16 cellular contexts compared by ENCODE assay signal in genomic region chr4:32700838-32701237, GRCh38.
DNase-seq lines count a peak whose midpoint lies in the region; ATAC-seq and TF ChIP-seq lines count a peak whose summit lies in the region.
"Had no signal": no experiment of that assay in that cellular context is flagged by ENCODE, and none has a peak within 500 bp of the region (broad histone marks: within the 10 kb centered on the region; RNA-seq: fewer than 3 reads in every experiment).

No MANE protein-coding gene starts in this region.

- TF ChIP-seq CTCF in HCT116 (IDR thresholded peaks at IDR 0.05 in 2 of 3, conservative IDR thresholded peaks at IDR 0.05 in 1 of 3; ENCODE audit: borderline replicate concordance in 1 of 3, insufficient read depth in 1 of 3, low read depth in 2 of 3, low read length in 2 of 3): no peak
- TF ChIP-seq CTCF in colonic mucosa (IDR thresholded peaks at IDR 0.05): no peak
- TF ChIP-seq CTCF in mucosa of descending colon (IDR thresholded peaks at IDR 0.05): no peak
- no peak for TF ChIP-seq CTCF in left lung (IDR thresholded peaks at IDR 0.05)
- no peak for TF ChIP-seq CTCF in Calu3 (IDR thresholded peaks at IDR 0.05; ENCODE audit: unreplicated experiment)

- intact Hi-C loops in HCT116 (cut with micrococcal nuclease) (no loop called here), colonic mucosa (cut with DNase I) (no loop called here), mucosa of descending colon (cut with DNase I, micrococcal nuclease) (no loop called here), left lung (cut with DNase I) (no loop called here), Calu3 (cut with micrococcal nuclease; ENCODE audit: unreplicated experiment) (no loop called here)

- no peaks in the 10 kb centered on the region for H3K36me3 Mint-ChIP-seq in Calu3 (ENCODE audit: insufficient read depth, unreplicated experiment)
- H3K36me3 Mint-ChIP-seq: CD4-positive, alpha-beta memory T cell had no signal

- no peaks in the 10 kb centered on the region for H3K27me3 Mint-ChIP-seq in Calu3 (ENCODE audit: unreplicated experiment)
- H3K27me3 Mint-ChIP-seq: CD4-positive, alpha-beta memory T cell had no signal

- CTCF ChIA-PET in HCT116 (lab: Charles Lee) (interaction anchor here (0.7 kb wide), 1 partner anchor 16 kb away, joined by 3 read pairs; no protein-coding TSS in a partner anchor), Calu3 (lab: Charles Lee) (no interaction called here)

- H3K27ac Mint-ChIP-seq in Calu3 (ENCODE audit: unreplicated experiment): no peak overlapping the region

- H3K4me1 Mint-ChIP-seq in Calu3 (ENCODE audit: low read depth, unreplicated experiment): no peaks in the 10 kb centered on the region
- H3K4me1 Mint-ChIP-seq: CD4-positive, alpha-beta memory T cell had no signal

- POLR2A ChIA-PET in HCT116 (lab: Charles Lee): no interaction called here

- H3K79me2 ChIP-seq in HCT116 (ENCODE audit: insufficient read depth, low read length): no peaks in the 10 kb centered on the region

- BruUV-seq in HCT116 (replicated peaks; lab: Mats Ljungman, UMichigan) (no TSS peak), Calu3 (replicated peaks; lab: Mats Ljungman, UMichigan) (no TSS peak)

- H3K9me3 ChIP-seq in HCT116 (ENCODE audit: control insufficient read depth in 1 of 2, insufficient read depth in 1 of 2, low read depth in 1 of 2, low read length in 2 of 2) (no peaks in the 10 kb centered on the region), colonic mucosa (no peaks in the 10 kb centered on the region), mucosa of descending colon (no peaks in the 10 kb centered on the region), left lung (no peaks in the 10 kb centered on the region)
- H3K9me3 ChIP-seq: Caco-2 had no signal

- H3K36me3 ChIP-seq in HCT116 (ENCODE audit: control insufficient read depth in 1 of 2, insufficient read depth in 2 of 2, low read length in 2 of 2): no peaks in the 10 kb centered on the region
- H3K36me3 ChIP-seq in colonic mucosa: no peaks in the 10 kb centered on the region
- H3K36me3 ChIP-seq in mucosa of descending colon (ENCODE audit: low read depth): no peaks in the 10 kb centered on the region
- H3K36me3 ChIP-seq in left lung: no peaks in the 10 kb centered on the region

- H3K9me2 ChIP-seq in HCT116 (ENCODE audit: insufficient read depth): no peaks in the 10 kb centered on the region

- H3K4me1 ChIP-seq in HCT116 (ENCODE audit: control insufficient read depth in 1 of 2, insufficient read depth in 2 of 2, low read length in 2 of 2): no peaks in the 10 kb centered on the region
- H3K4me1 ChIP-seq in colonic mucosa: no peaks in the 10 kb centered on the region
- no peaks in the 10 kb centered on the region for H3K4me1 ChIP-seq in mucosa of descending colon (ENCODE audit: low read depth)
- no peaks in the 10 kb centered on the region for H3K4me1 ChIP-seq in left lung

- no peaks in the 10 kb centered on the region for H3K9me3 Mint-ChIP-seq in Calu3 (ENCODE audit: low read depth, unreplicated experiment)

- ATAC-seq in HCT116: no peak
- peak; percentile 76 for ATAC-seq in mucosa of descending colon
- no peak for ATAC-seq in left lung

- H3K27ac ChIP-seq in HCT116 (ENCODE audit: low read depth, low read length): no peak overlapping the region
- H3K27ac ChIP-seq in colonic mucosa: no peak overlapping the region
- H3K27ac ChIP-seq in left lung: no peak overlapping the region

- no peak overlapping the region for H3K4me2 ChIP-seq in HCT116 (ENCODE audit: low read length)

- RAD21 ChIA-PET in HCT116 (lab: Charles Lee; ENCODE audit: low non-redundant PET in 1 of 2, low total read pairs in 2 of 2, uncharacterized antibody in 2 of 2, unreplicated experiment in 2 of 2): no interaction called here

- peak overlapping the region; percentile 8 for H2AFZ ChIP-seq in HCT116 (ENCODE audit: low read depth, low read length, poor library complexity, severe bottlenecking)

- no peak for TF ChIP-seq RAD21 in HCT116 (IDR thresholded peaks at IDR 0.05; ENCODE audit: low read depth)

- peak; percentile 1 for DNase-seq in NCI-H748 (lab: John Stamatoyannopoulos, UW; ENCODE audit: unreplicated experiment)
- DNase-seq in NCI-H748 treated with DMSO at 0.1 percent for 48 hours (lab: John Stamatoyannopoulos, UW): no peak
- no peak for DNase-seq in HCT116 (ENCODE audit: low read depth, low spot score)
- peak; percentile 18 for DNase-seq in colonic mucosa
- DNase-seq in mucosa of descending colon: no peak
- no peak for DNase-seq in left lung
- no peak for DNase-seq in Calu3
- no peak for DNase-seq in NCI-H2081 treated with DMSO at 0.1 percent for 48 hours (lab: John Stamatoyannopoulos, UW)
- DNase-seq: 8988T; C1 segment of cervical spinal cord; Caco-2; CD4-positive, alpha-beta memory T cell; DMS 273 treated with DMSO at 0.1 percent for 48 hours; DND-41; H7; HCEC 1CT had no signal

- H3K4me3 Mint-ChIP-seq in Calu3 (ENCODE audit: low read depth, unreplicated experiment): no peak overlapping the region
- H3K4me3 Mint-ChIP-seq: CD4-positive, alpha-beta memory T cell had no signal

- H3K9ac ChIP-seq in HCT116 (ENCODE audit: low read length) (no peak overlapping the region), colonic mucosa (ENCODE audit: low read depth in 2 of 2, low read length in 2 of 2) (no peak overlapping the region)

- H3K27me3 ChIP-seq in HCT116 (ENCODE audit: insufficient read depth, low read length): no peaks in the 10 kb centered on the region
- H3K27me3 ChIP-seq in colonic mucosa: no peaks in the 10 kb centered on the region
- H3K27me3 ChIP-seq in left lung: no peaks in the 10 kb centered on the region

- no peak for TF ChIP-seq POLR2A in HCT116 (IDR thresholded peaks at IDR 0.05; ENCODE audit: borderline replicate concordance, extremely low read depth, insufficient read depth, insufficient read length)

- no peaks in the 10 kb centered on the region for H4K20me1 ChIP-seq in HCT116 (ENCODE audit: insufficient read depth)

- H3K4me3 ChIP-seq in HCT116 (replicated peaks in 1 of 2; ENCODE audit: low read depth in 1 of 2, low read length in 2 of 2): no peak overlapping the region
- H3K4me3 ChIP-seq in colonic mucosa: no peak overlapping the region
- no peak overlapping the region for H3K4me3 ChIP-seq in mucosa of descending colon
- H3K4me3 ChIP-seq in left lung: no peak overlapping the region

TF ChIP-seq in HCT116, 20 proteins besides CTCF, POLR2A, EP300 and RAD21:
- no peak for TF ChIP-seq YY1 (IDR thresholded peaks at IDR 0.05; ENCODE audit: extremely low read depth, insufficient replicate concordance, low read depth, low read length)
- no peak for TF ChIP-seq MAX (IDR thresholded peaks at IDR 0.05)
- no peak for TF ChIP-seq EZH2 (IDR thresholded peaks at IDR 0.05)
- no peak for TF ChIP-seq SRF (IDR thresholded peaks at IDR 0.05; ENCODE audit: low read depth)
- TF ChIP-seq ZNF274 (IDR thresholded peaks at IDR 0.05; ENCODE audit: low read depth, low read length): no peak
- no peak for TF ChIP-seq ELF1 (IDR thresholded peaks at IDR 0.05; ENCODE audit: borderline replicate concordance, low read depth)
- no peak for TF ChIP-seq CEBPB (IDR thresholded peaks at IDR 0.05; ENCODE audit: low read depth)
- TF ChIP-seq ZBTB33 (IDR thresholded peaks at IDR 0.05; ENCODE audit: extremely low read depth, insufficient replicate concordance, low read length): no peak
- TF ChIP-seq ATF3 (IDR thresholded peaks at IDR 0.05): no peak
- no peak for TF ChIP-seq POLR2AphosphoS5 (IDR thresholded peaks at IDR 0.05; ENCODE audit: low read depth, low read length)
- no peak for TF ChIP-seq EGR1 (IDR thresholded peaks at IDR 0.05; ENCODE audit: low read depth)
- TF ChIP-seq TCF7L2 (IDR thresholded peaks at IDR 0.05; ENCODE audit: borderline replicate concordance, extremely low read depth, insufficient read depth, insufficient read length): no peak

Comparison
In these comparisons a context has a peak if more than half of its experiments do, and no peak if none do; other contexts are left out.
1. DNase-seq: peak in NCI-H748 (single experiment) and colonic mucosa (single experiment); none in NCI-H748 treated with DMSO at 0.1 percent for 48 hours (single experiment), HCT116 (single experiment), mucosa of descending colon (0 of 3), left lung (0 of 2), Calu3 (single experiment) and NCI-H2081 treated with DMSO at 0.1 percent for 48 hours (single experiment).